In the genomic region with DNA sequence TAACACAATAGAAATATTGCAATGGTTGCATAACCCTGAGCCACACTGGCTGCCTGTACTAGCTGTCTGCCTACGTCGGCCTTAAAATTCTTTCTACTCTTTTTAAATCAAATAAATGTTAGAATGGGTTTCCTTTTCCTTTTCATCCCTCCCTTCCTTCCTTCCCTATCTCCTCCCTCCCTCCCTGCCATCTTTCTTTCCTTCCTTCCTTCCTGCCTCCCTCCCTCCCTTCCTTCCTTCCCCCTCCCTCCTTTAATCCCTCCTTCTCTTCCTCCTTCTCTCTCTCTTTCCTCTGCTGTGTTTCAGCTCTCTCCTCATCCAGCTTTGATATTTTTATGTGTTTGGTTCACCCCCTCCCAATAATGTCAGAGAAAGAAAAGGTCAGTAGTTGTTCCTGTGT, we compare ENCODE assay signal across 30 cellular contexts. TPM values are rescaled to one million over a fixed set of nuclear protein-coding genes. Genes with fewer than 3 reads are reported as not detected.
"Had no signal": no experiment of that assay in that cellular context is flagged by ENCODE, and none has a peak within 500 bp of the region (broad histone marks: within the 10 kb centered on the region; RNA-seq: fewer than 3 reads in every experiment).

No MANE protein-coding gene starts in this region.

- H3K27ac ChIP-seq: colonic mucosa, epithelial cell of prostate, gastroesophageal sphincter, heart left ventricle, left lung, prostate gland, skin epidermis, spleen, thoracic aorta, tibial nerve, upper lobe of left lung had no signal

- DNase-seq: colonic mucosa; effector CD8-positive, alpha-beta T cell; endodermal cell; foreskin fibroblast; heart left ventricle; hippocampal formation; left cardiac atrium; left lung; mesenchymal stem cell; midbrain; naive thymus-derived CD4-positive, alpha-beta T cell; nucleus accumbens; right cardiac atrium; spleen; stimulated activated CD4-positive, alpha-beta T cell treated with anti-CD3 and anti-CD28 coated beads, Interleukin-4, amount 100 ng/mL, for 4 hours; stimulated activated naive B cell treated with anti-CD40 and anti-IgM and Interleukin-4, amounts not matched to agents 10 μg/mL and 1 μg/mL and 100 μg/mL, for 72 hours; upper lobe of left lung had no signal

- H3K4me1 ChIP-seq: colonic mucosa, gastroesophageal sphincter, heart left ventricle, left lung, prostate gland, spleen, tibial nerve, upper lobe of left lung had no signal

- H3K27me3 ChIP-seq: upper lobe of left lung had no signal

- H3K4me3 ChIP-seq: colonic mucosa, gastroesophageal sphincter, heart left ventricle, left lung, prostate gland, skin epidermis, spleen, thoracic aorta, tibial nerve, upper lobe of left lung had no signal

- FAIRE-seq: islet of Langerhans, urothelium cell line had no signal

- H3K9me3 ChIP-seq: colonic mucosa, prostate gland, thoracic aorta had no signal

- ATAC-seq: esophagus mucosa; gastroesophageal sphincter; heart left ventricle; left cardiac atrium; left lung; naive thymus-derived CD4-positive, alpha-beta T cell; right cardiac atrium; stimulated activated naive B cell treated with anti-CD40 and anti-IgM and Interleukin-4, amounts not matched to agents 10 μg/mL and 1 μg/mL and 100 μg/mL, for 72 hours had no signal

- H3K36me3 ChIP-seq: colonic mucosa, gastroesophageal sphincter, heart left ventricle, left lung, prostate gland, spleen, thoracic aorta, tibial nerve, upper lobe of left lung had no signal

RNA-seq across cellular contexts. Expression of a gene that starts 28.2 kb away (rescaled TPM):
- total RNA-seq: colonic mucosa; endodermal cell; esophagus mucosa; heart left ventricle; kidney epithelial cell; left cardiac atrium; left lung; lung microvascular endothelial cell; mucosa of gallbladder; naive thymus-derived CD4-positive, alpha-beta T cell; osteocyte; prostate gland; right cardiac atrium; spleen; thoracic aorta; tibial nerve; upper lobe of left lung had no signal
- polyA plus RNA-seq: heart left ventricle; naive thymus-derived CD4-positive, alpha-beta T cell; right cardiac atrium; spleen had no signal
